16 cellular contexts compared by ENCODE assay signal in genomic region chr1:109904105-109904817, GRCh38. TPM values are rescaled to one million over a fixed set of nuclear protein-coding genes. Genes with fewer than 3 reads are reported as not detected.
DNase-seq lines count a peak whose midpoint lies in the region; ATAC-seq and TF ChIP-seq lines count a peak whose summit lies in the region.
"Had no signal": no experiment of that assay in that cellular context is flagged by ENCODE, and none has a peak within 500 bp of the region (broad histone marks: within the 10 kb centered on the region; RNA-seq: fewer than 3 reads in every experiment).

No MANE protein-coding gene starts in this region.

- H3K79me2 ChIP-seq in MM.1S (ENCODE audit: low read length), result no peaks in the 10 kb centered on the region

- H3K9me2 ChIP-seq in MM.1S (replicated peaks; ENCODE audit: insufficient read depth, low read length), result no peaks in the 10 kb centered on the region

- H3K4me1 ChIP-seq in right atrium auricular region (peaks cover 0 to 10% of the 10 kb centered on the region in 2 donors), right lobe of liver (peaks cover 0 to 42% (median 15%) of the 10 kb centered on the region in 4 donors), MM.1S (ENCODE audit: low read length) (peaks cover 14% of the 10 kb centered on the region), sigmoid colon (peaks cover 0 to 3% (median under 1%) of the 10 kb centered on the region in 4 donors)

- TF ChIP-seq POLR2A in right lobe of liver (IDR thresholded peaks at IDR 0.05) (peak; percentile 39), sigmoid colon (IDR thresholded peaks at IDR 0.05) (no peak)

- H3K27me3 ChIP-seq in right atrium auricular region, result no peaks in the 10 kb centered on the region
- H3K27me3 ChIP-seq in right lobe of liver, result no peaks in the 10 kb centered on the region
- H3K27me3 ChIP-seq in MM.1S (replicated peaks; ENCODE audit: insufficient read depth, low read length), result no peaks in the 10 kb centered on the region
- no peaks in the 10 kb centered on the region for H3K27me3 ChIP-seq in MG63
- no peaks in the 10 kb centered on the region for H3K27me3 ChIP-seq in sigmoid colon
- H3K27me3 ChIP-seq: gastroesophageal sphincter had no signal

- no peak for TF ChIP-seq CTCF in right atrium auricular region (IDR thresholded peaks at IDR 0.05)
- TF ChIP-seq CTCF in astrocyte of the cerebellum (IDR thresholded peaks at IDR 0.05; ENCODE audit: low read depth, low read length, missing control alignments), result no peak
- no peak for TF ChIP-seq CTCF in right lobe of liver (IDR thresholded peaks at IDR 0.05)
- TF ChIP-seq CTCF in MM.1S (IDR thresholded peaks at IDR 0.05; ENCODE audit: low read length), result no peak
- no peak for TF ChIP-seq CTCF in sigmoid colon (IDR thresholded peaks at IDR 0.05)

- no peaks in the 10 kb centered on the region for H4K20me1 ChIP-seq in MM.1S (ENCODE audit: insufficient read depth, low read length)

- no peak overlapping the region for H2AFZ ChIP-seq in MM.1S (ENCODE audit: low read length)

- ATAC-seq in Right ventricle myocardium inferior (no peak), right lobe of liver (peak; percentile 73 to 94 (median 90))
- ATAC-seq: gastroesophageal sphincter had no signal

- H3K4me3 ChIP-seq in right atrium auricular region, result no peak overlapping the region
- no peak overlapping the region for H3K4me3 ChIP-seq in astrocyte of the cerebellum (ENCODE audit: low read depth, low read length)
- no peak overlapping the region for H3K4me3 ChIP-seq in right lobe of liver
- no peak overlapping the region for H3K4me3 ChIP-seq in MM.1S (ENCODE audit: low read length)
- H3K4me3 ChIP-seq in MG63, result no peak overlapping the region
- no peak overlapping the region for H3K4me3 ChIP-seq in sigmoid colon
- H3K4me3 ChIP-seq: gastroesophageal sphincter, HAP-1 had no signal

- 58% methylated on average over 3 of the region's 7 CpGs for WGBS in right lobe of liver (ENCODE audit: insufficient coverage, low coverage, low lambda C conversion rate, missing lambda C conversion rate)
- 84 to 85% methylated on average over 7 of the region's 7 CpGs for WGBS in sigmoid colon, 2 donors

- no peak overlapping the region for H3K27ac ChIP-seq in right atrium auricular region
- H3K27ac ChIP-seq in right lobe of liver, result peak overlapping the region; percentile 45 to 79 (median 75)
- H3K27ac ChIP-seq in temporal lobe (ENCODE audit: low read depth, low read length), result peak overlapping the region; percentile 22
- no peak overlapping the region for H3K27ac ChIP-seq in MM.1S (ENCODE audit: low read length)
- H3K27ac ChIP-seq in sigmoid colon, result no peak overlapping the region
- H3K27ac ChIP-seq: gastroesophageal sphincter had no signal

- no peaks in the 10 kb centered on the region for H3K36me3 ChIP-seq in right atrium auricular region
- H3K36me3 ChIP-seq in right lobe of liver, result no peaks in the 10 kb centered on the region
- no peaks in the 10 kb centered on the region for H3K36me3 ChIP-seq in MM.1S (replicated peaks; ENCODE audit: insufficient read depth, low read length)
- no peaks in the 10 kb centered on the region for H3K36me3 ChIP-seq in MG63
- H3K36me3 ChIP-seq in sigmoid colon, result no peaks in the 10 kb centered on the region
- H3K36me3 ChIP-seq: gastroesophageal sphincter, HAP-1 had no signal

- intact Hi-C loops in Right ventricle myocardium inferior (cut with DNase I), result no loop called here
- intact Hi-C loops in right lobe of liver (cut with DNase I), result no loop called here
- intact Hi-C loops in sigmoid colon (cut with DNase I), result no loop called here

- H3K9me3 ChIP-seq in right atrium auricular region (no peaks in the 10 kb centered on the region), right lobe of liver (no peaks in the 10 kb centered on the region), MM.1S (replicated peaks; ENCODE audit: insufficient read depth, low read length) (no peaks in the 10 kb centered on the region), MG63 (no peaks in the 10 kb centered on the region), sigmoid colon (no peaks in the 10 kb centered on the region)
- H3K9me3 ChIP-seq: gastroesophageal sphincter, HAP-1 had no signal

- DNase-seq in Right ventricle myocardium inferior (ENCODE audit: missing footprints), result peak; percentile 65
- DNase-seq in right atrium auricular region (ENCODE audit: low spot score), result no peak
- DNase-seq in astrocyte of the cerebellum (ENCODE audit: low read depth), result peak; percentile 50
- peak; percentile 82 to 94 (median 92) for DNase-seq in right lobe of liver
- no peak for DNase-seq in MM.1S
- DNase-seq in MG63, result no peak
- no peak for DNase-seq in sigmoid colon
- DNase-seq: activated CD4-positive, alpha-beta T cell treated with anti-CD3 and anti-CD28 coated beads, Interleukin-2, amount 50 U/mL, for 1 hour; activated gamma-delta T cell treated with Interleukin-2 at 50 U/mL for 16 hours; EL; NCI-H187 treated with DMSO at 0.1 percent for 48 hours; nephron progenitor cell; stimulated activated CD4-positive, alpha-beta T cell treated with anti-CD3 and anti-CD28 coated beads, Interleukin-15, amount 100 ng/mL, for 24 hours had no signal

- no peak overlapping the region for H3K4me2 ChIP-seq in MM.1S (ENCODE audit: low read depth, low read length)

- no peaks in the 10 kb centered on the region for H3F3A ChIP-seq in MM.1S (ENCODE audit: insufficient read depth, low read length)

- in situ Hi-C loops in astrocyte of the cerebellum (cut with HindIII; ENCODE audit: low sequenced_read_pairs), result loop anchor here (25.0 kb wide), 1 partner anchor 117 kb away; no protein-coding TSS in a partner anchor

- H3K9ac ChIP-seq in MM.1S (ENCODE audit: low read length), result no peak overlapping the region

- TF ChIP-seq EP300 in sigmoid colon (IDR thresholded peaks at IDR 0.05), result no peak

RNA-seq across cellular contexts. Expression of gene CSF1, which starts 6.4 kb away (rescaled TPM):
- total RNA-seq in Right ventricle myocardium inferior (19.0 TPM), right atrium auricular region (10 to 100 TPM; 31.4 to 48.4 TPM), right lobe of liver (10 to 100 TPM in 5 of 6 experiments, 1 to 10 TPM in 1; 4.8 to 44.1 (median 22.0) TPM), temporal lobe (1.7 TPM), sigmoid colon (100 to 1,000 TPM in 1 of 4 donors, 10 to 100 TPM in 3; 21.8 to 118 (median 47.5) TPM)
- total RNA-seq in MG63 (2014; rRNA removed; shearing (Covaris generic); ENCODE audit: low replicate concordance), result 155 and 224 TPM in 2 replicates
- polyA plus RNA-seq in sigmoid colon, result 10 to 100 TPM in 1 of 3 donors, 1 to 10 TPM in 2; 3.0 to 15.0 (median 3.7) TPM

Comparison
In these comparisons a context has a peak if more than half of its experiments do, and no peak if none do; other contexts are left out.
1. DNase-seq: peak in Right ventricle myocardium inferior (single experiment), astrocyte of the cerebellum (single experiment) and right lobe of liver (3 of 3); none in right atrium auricular region (single experiment), MM.1S (single experiment), MG63 (single experiment) and sigmoid colon (single experiment).
2. H3K27ac ChIP-seq: peak in right lobe of liver (3 of 3) and temporal lobe (single experiment); none in right atrium auricular region (0 of 2), MM.1S (single experiment) and sigmoid colon (0 of 4).